Comparison of ENCODE assay signal across 8 cellular contexts in the genomic region with DNA sequence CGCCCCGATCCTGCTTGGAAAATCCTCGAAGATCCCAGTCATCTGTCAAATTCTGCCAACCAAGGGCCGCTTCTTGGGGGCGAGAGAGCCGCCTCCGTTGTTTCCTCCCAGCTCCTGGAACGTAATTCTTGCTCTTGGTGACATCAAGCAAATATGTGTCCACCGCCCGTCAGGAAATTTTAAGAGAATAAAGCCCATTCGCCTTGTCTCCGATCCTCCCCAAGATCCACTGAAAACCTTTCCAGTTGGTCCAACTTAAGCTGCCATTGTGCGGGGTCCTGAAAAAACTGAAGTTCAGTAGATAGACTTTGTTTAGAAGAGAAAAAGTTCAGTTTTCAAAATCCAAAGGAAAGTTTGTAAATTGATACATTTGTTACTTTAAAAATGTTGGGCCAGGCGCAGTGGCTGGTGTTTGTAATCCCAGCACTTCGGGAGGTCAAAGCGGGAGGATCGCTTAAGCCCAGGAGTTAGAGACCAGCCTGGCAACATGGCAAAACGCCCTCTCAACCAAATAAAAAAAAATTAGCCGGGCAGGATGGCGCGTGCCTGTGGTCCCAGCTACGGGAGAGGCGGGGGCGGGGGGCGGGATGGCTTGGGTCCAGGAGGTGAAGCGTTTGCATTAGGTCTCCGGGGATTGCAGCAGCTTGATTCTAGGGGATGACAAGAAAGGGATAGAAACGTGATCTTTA. TPM values are rescaled to one million over a fixed set of nuclear protein-coding genes. Genes with fewer than 3 reads are reported as not detected.
DNase-seq lines count a peak whose midpoint lies in the region; ATAC-seq and TF ChIP-seq lines count a peak whose summit lies in the region.

No MANE protein-coding gene starts in this region.

- TF ChIP-seq POLR2A in GM18505 (IDR thresholded peaks at IDR 0.05; ENCODE audit: borderline replicate concordance, extremely low read depth, insufficient read depth, insufficient read length): no peak

- H3K27ac Mint-ChIP-seq in progenitor cell of endocrine pancreas: peak overlapping the region; percentile 89

- DNase-seq in AG09309 (ENCODE audit: low read depth) (no peak), HAP-1 (ENCODE audit: low spot score in 2 of 2) (no peak), foreskin fibroblast (peak in 1 of 2 donors; percentile 32), progenitor cell of endocrine pancreas (ENCODE audit: low spot score, unreplicated experiment) (no peak), NCI-H187 treated with DMSO at 0.1 percent for 48 hours (lab: John Stamatoyannopoulos, UW) (no peak), MV-4-11 (lab: John Stamatoyannopoulos, UW) (no peak)

- H3K9me3 ChIP-seq in HAP-1: no peaks in the 10 kb centered on the region; the same call in 1 of the 2 replicates

- peaks cover 15% of the 10 kb centered on the region for H3K36me3 ChIP-seq in HAP-1 (replicated peaks)

- H3K4me3 ChIP-seq in AG09309 (ENCODE audit: control insufficient read depth, low read depth, low read length) (peak overlapping the region; percentile 81), HAP-1 (peak overlapping the region; percentile 92), foreskin fibroblast (ENCODE audit: low read depth in 1 of 2, low read length in 2 of 2) (peak overlapping the region; percentile 73 to 85)

- H3K4me1 ChIP-seq in HAP-1: peaks cover 11% of the 10 kb centered on the region

- ATAC-seq in GM18505 (IDR thresholded peaks at IDR 0.05; ENCODE audit: unreplicated experiment): no peak

- no peaks in the 10 kb centered on the region for H3K9me3 Mint-ChIP-seq in progenitor cell of endocrine pancreas (ENCODE audit: low read depth)

- peaks cover 8% of the 10 kb centered on the region for H3K36me3 Mint-ChIP-seq in progenitor cell of endocrine pancreas (ENCODE audit: insufficient read depth)

- in situ Hi-C loops in HAP-1 (cut with MboI; ENCODE audit: low sequenced_read_pairs): no loop called here

- H3K27me3 ChIP-seq in HAP-1 (ENCODE audit: low read depth): 0 out of 2 replicates have a peak, but pooled peaks cover 4% of the 10 kb centered on the region

- H3K4me1 Mint-ChIP-seq in progenitor cell of endocrine pancreas (ENCODE audit: low read depth): peaks cover 13% of the 10 kb centered on the region

- no peak for TF ChIP-seq CTCF in AG09309 (IDR thresholded peaks at IDR 0.05; ENCODE audit: control insufficient read depth, insufficient read depth, low read depth, low read length, missing control alignments)
- no peak for TF ChIP-seq CTCF in VCaP (conservative IDR thresholded peaks at IDR 0.05)
- TF ChIP-seq CTCF in foreskin fibroblast (IDR thresholded peaks at IDR 0.05; ENCODE audit: low read depth, low read length): no peak
- no peak for TF ChIP-seq CTCF in progenitor cell of endocrine pancreas (IDR thresholded peaks at IDR 0.05; ENCODE audit: unreplicated experiment)

- H3K27me3 Mint-ChIP-seq in progenitor cell of endocrine pancreas: peaks cover 29% of the 10 kb centered on the region

- peak overlapping the region; percentile 84 for H3K4me3 Mint-ChIP-seq in progenitor cell of endocrine pancreas (ENCODE audit: low read depth)

- peak overlapping the region; percentile 94 for H3K27ac ChIP-seq in VCaP

RNA-seq across cellular contexts. Expression of gene ZNF800, which starts 1.0 kb away (rescaled TPM):
- total RNA-seq in progenitor cell of endocrine pancreas: 27.5 and 28.2 TPM in 2 replicates
